Comparison of ENCODE assay signal across 9 cellular contexts in the genomic region with DNA sequence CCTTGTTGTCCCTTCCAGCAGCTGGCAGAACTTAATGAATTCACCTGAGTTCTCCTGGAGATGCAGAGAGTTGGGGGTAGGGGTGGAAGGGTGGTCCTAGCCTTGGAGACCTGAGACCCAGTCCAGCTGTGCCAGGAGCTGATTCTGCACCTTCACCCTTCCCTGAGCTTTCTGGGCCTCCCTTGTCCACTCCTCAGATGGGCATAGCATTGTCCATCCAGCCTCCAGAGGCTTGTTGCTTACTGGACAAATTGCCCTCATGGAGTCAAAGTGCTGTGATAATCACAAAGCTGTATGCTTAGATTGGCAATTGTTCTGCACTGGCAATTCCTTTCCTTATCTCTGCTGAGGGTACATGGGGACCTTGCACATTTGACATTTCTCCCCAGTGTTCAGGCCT. TPM values are rescaled to one million over a fixed set of nuclear protein-coding genes. Genes with fewer than 3 reads are reported as not detected.
"Had no signal": no experiment of that assay in that cellular context is flagged by ENCODE, and none has a peak within 500 bp of the region (broad histone marks: within the 10 kb centered on the region; RNA-seq: fewer than 3 reads in every experiment).

No MANE protein-coding gene starts in this region.

- H3K4me3 Mint-ChIP-seq: GM23338, HFFc6 had no signal

- H3K36me3 ChIP-seq: HAP-1 had no signal

- H3K27ac Mint-ChIP-seq: GM23338, HFFc6 had no signal

- FAIRE-seq: H54 had no signal

- H3K4me2 ChIP-seq: GM23338 had no signal

- H3K9me3 ChIP-seq: HAP-1 had no signal

- H3K4me1 ChIP-seq: HAP-1 had no signal

- H3K27ac ChIP-seq: GM23248 had no signal

- H2AFZ ChIP-seq: GM23248, GM23338 had no signal

- H3K4me1 Mint-ChIP-seq: GM23338 had no signal

- DNase-seq: GM23248, GOT3, H7, HCEC 1CT, HFFc6 had no signal

- H3K9ac ChIP-seq: GM23248 had no signal

- H3K4me3 ChIP-seq: GM23248, GM23338, HAP-1 had no signal

- H3K9me3 Mint-ChIP-seq: HFFc6 had no signal

RNA-seq across cellular contexts. Expression of a gene that starts 16.5 kb away (rescaled TPM):
- total RNA-seq: GM23248, GM23338, H4, H7, HFFc6 had no signal
- polyA plus RNA-seq: GM23248, GM23338 had no signal

RNA-seq across cellular contexts. Expression of a gene that starts 53.9 kb away (rescaled TPM):
- total RNA-seq: GM23248, GM23338, H4, H7, HFFc6 had no signal
- polyA plus RNA-seq: GM23248, GM23338 had no signal
